10 cellular contexts compared by ENCODE assay signal in genomic region chr7:131540491-131541162, GRCh38. TPM values are rescaled to one million over a fixed set of nuclear protein-coding genes. Genes with fewer than 3 reads are reported as not detected.
DNase-seq lines count a peak whose midpoint lies in the region; ATAC-seq, FAIRE-seq and TF ChIP-seq lines count a peak whose summit lies in the region.
"Had no signal": no experiment of that assay in that cellular context is flagged by ENCODE, and none has a peak within 500 bp of the region (broad histone marks: within the 10 kb centered on the region; RNA-seq: fewer than 3 reads in every experiment).

No MANE protein-coding gene starts in this region.

- DNase-seq in GM23338 (ENCODE audit: low spot score) (no peak), brain pericyte (ENCODE audit: low read depth, low spot score) (peak; percentile 89), kidney (peak; percentile 61), AML-193 (lab: John Stamatoyannopoulos, UW) (no peak), middle frontal gyrus (ENCODE audit: extremely low spot score, low spot score) (no peak)
- DNase-seq in activated CD4-positive, alpha-beta memory T cell treated with anti-CD3 and anti-CD28 coated beads, Interleukin-2, amount 10 ng/mL, durations not matched to agents 7 days and 5 days, result no peak
- DNase-seq: amygdala, NCI-H1092 had no signal

- peaks cover 97% of the 10 kb centered on the region for H3K4me1 ChIP-seq in GM23338 (ENCODE audit: insufficient read depth)
- H3K4me1 ChIP-seq in kidney (ENCODE audit: control insufficient read depth in 1 of 2, insufficient read depth in 1 of 2, low read depth in 1 of 2, low read length in 2 of 2), result peaks cover 0 to 8% of the 10 kb centered on the region in 2 donors
- peaks cover 22% of the 10 kb centered on the region for H3K4me1 ChIP-seq in rectal smooth muscle tissue (ENCODE audit: control insufficient read depth, insufficient read depth, low read length)

- peaks cover 100% of the 10 kb centered on the region for H3K79me2 ChIP-seq in GM23338 (replicated peaks; ENCODE audit: insufficient read depth)

- H3K27me3 ChIP-seq in GM23338 (ENCODE audit: insufficient read depth), result no peaks in the 10 kb centered on the region
- no peaks in the 10 kb centered on the region for H3K27me3 ChIP-seq in rectal smooth muscle tissue (ENCODE audit: control insufficient read depth, insufficient read depth, low read length)

- H3K4me3 ChIP-seq in GM23338 (peak overlapping the region; percentile 6; the same call in 1 of the 2 replicates), kidney (ENCODE audit: low read length in 2 of 2) (no peak overlapping the region), rectal smooth muscle tissue (ENCODE audit: low read length) (no peak overlapping the region)

- H3F3A ChIP-seq in GM23338 (replicated peaks; ENCODE audit: low read depth), result peaks cover 70% of the 10 kb centered on the region

- CTCF ChIA-PET in activated CD4-positive, alpha-beta memory T cell treated with anti-CD3 and anti-CD28 coated beads, Interleukin-2, amount 10 ng/mL, durations not matched to agents 7 days and 5 days (lab: Charles Lee), result interaction anchor here (0.6 kb wide), 1 partner anchor 403 kb away, joined by 3 read pairs; no protein-coding TSS in a partner anchor

- H4K20me1 ChIP-seq in GM23338 (replicated peaks; ENCODE audit: insufficient read depth), result peaks cover 95% of the 10 kb centered on the region

- no peak for ATAC-seq in GM23338
- ATAC-seq in GM19455 (IDR thresholded peaks at IDR 0.05; ENCODE audit: unreplicated experiment), result no peak

- no peaks in the 10 kb centered on the region for H3K9me2 ChIP-seq in GM23338 (ENCODE audit: insufficient read depth)

- H3K4me3 Mint-ChIP-seq in GM23338, result peak overlapping the region; percentile 28; the same call in 1 of the 3 replicates
- no peak overlapping the region for H3K4me3 Mint-ChIP-seq in activated CD4-positive, alpha-beta memory T cell treated with anti-CD3 and anti-CD28 coated beads, Interleukin-2, amount 10 ng/mL, durations not matched to agents 7 days and 5 days

- no peak for FAIRE-seq in kidney (lab: Jason Lieb, UNC)

- peak overlapping the region; percentile 74 for H3K4me2 ChIP-seq in GM23338

- H3K36me3 Mint-ChIP-seq in GM23338 (ENCODE audit: low read depth), result peaks cover 89% of the 10 kb centered on the region
- no peaks in the 10 kb centered on the region for H3K36me3 Mint-ChIP-seq in activated CD4-positive, alpha-beta memory T cell treated with anti-CD3 and anti-CD28 coated beads, Interleukin-2, amount 10 ng/mL, durations not matched to agents 7 days and 5 days (ENCODE audit: low read depth)

- intact Hi-C loops in kidney (cut with DNase I), result no loop called here

- H3K9me3 ChIP-seq in kidney (ENCODE audit: control insufficient read depth in 1 of 2, low read length in 2 of 2), result no peaks in the 10 kb centered on the region

- TF ChIP-seq CTCF in GM23338 (conservative IDR thresholded peaks at IDR 0.05; ENCODE audit: low read depth in 2 of 2) (0 out of 4 replicates have a peak, but pooled peaks of 1 of the 2 experiments have one; percentile 7), kidney (IDR thresholded peaks at IDR 0.05; ENCODE audit: borderline replicate concordance, extremely low read depth, insufficient read depth) (no peak)

- H3K4me1 Mint-ChIP-seq in GM23338, result peaks cover 86% of the 10 kb centered on the region
- peaks cover 3% of the 10 kb centered on the region for H3K4me1 Mint-ChIP-seq in activated CD4-positive, alpha-beta memory T cell treated with anti-CD3 and anti-CD28 coated beads, Interleukin-2, amount 10 ng/mL, durations not matched to agents 7 days and 5 days

- peak overlapping the region; percentile 86 for H3K27ac Mint-ChIP-seq in GM23338
- H3K27ac Mint-ChIP-seq in activated CD4-positive, alpha-beta memory T cell treated with anti-CD3 and anti-CD28 coated beads, Interleukin-2, amount 10 ng/mL, durations not matched to agents 7 days and 5 days, result no peak overlapping the region

- POLR2A ChIA-PET in activated CD4-positive, alpha-beta memory T cell treated with anti-CD3 and anti-CD28 coated beads, Interleukin-2, amount 10 ng/mL, durations not matched to agents 7 days and 5 days (lab: Charles Lee), result no interaction called here

- peak overlapping the region in 1 of 2 donors; percentile 10 for H3K9ac ChIP-seq in kidney (ENCODE audit: low read length in 2 of 2)
- no peak overlapping the region for H3K9ac ChIP-seq in rectal smooth muscle tissue (ENCODE audit: low read length)

- no peaks in the 10 kb centered on the region for H3K9me3 Mint-ChIP-seq in GM23338
- H3K9me3 Mint-ChIP-seq in activated CD4-positive, alpha-beta memory T cell treated with anti-CD3 and anti-CD28 coated beads, Interleukin-2, amount 10 ng/mL, durations not matched to agents 7 days and 5 days, result no peaks in the 10 kb centered on the region

- H3K36me3 ChIP-seq in GM23338 (ENCODE audit: insufficient read depth), result peaks cover 6% of the 10 kb centered on the region; the same call in 1 of the 2 replicates
- H3K36me3 ChIP-seq in kidney (ENCODE audit: control insufficient read depth in 1 of 2, insufficient read depth in 2 of 2, low read length in 2 of 2), result no peaks in the 10 kb centered on the region
- H3K36me3 ChIP-seq in rectal smooth muscle tissue (ENCODE audit: control insufficient read depth, insufficient read depth, low read length), result no peaks in the 10 kb centered on the region

- peak overlapping the region; percentile 88 for H3K27ac ChIP-seq in GM23338 (ENCODE audit: low read depth)
- H3K27ac ChIP-seq in kidney (ENCODE audit: low read depth in 2 of 2, low read length in 2 of 2), result peak overlapping the region; percentile 3 to 37
- peak overlapping the region; percentile 75 for H3K27ac ChIP-seq in rectal smooth muscle tissue (ENCODE audit: low read depth, low read length)

- peaks cover 30% of the 10 kb centered on the region for H3K27me3 Mint-ChIP-seq in GM23338 (ENCODE audit: insufficient read depth, low read depth, poor library complexity)
- no peaks in the 10 kb centered on the region for H3K27me3 Mint-ChIP-seq in activated CD4-positive, alpha-beta memory T cell treated with anti-CD3 and anti-CD28 coated beads, Interleukin-2, amount 10 ng/mL, durations not matched to agents 7 days and 5 days

- H2AFZ ChIP-seq in GM23338, result no peak overlapping the region

TF ChIP-seq in GM23338, 12 proteins besides CTCF, POLR2A, EP300 and RAD21:
- TF ChIP-seq NANOG (IDR thresholded peaks at IDR 0.05; ENCODE audit: borderline replicate concordance), result no peak

RNA-seq across cellular contexts. Expression of gene PODXL, which starts 15.8 kb away (rescaled TPM):
- 698 and 727 TPM in 2 replicates for total RNA-seq in GM23338 (2014; rRNA removed; shearing (Covaris generic))
- polyA plus RNA-seq in GM23338 (2016; fragmentation: Nextera tagmentation; extraction: Ambion mirVana) (215 and 220 TPM in 2 replicates), kidney (ENCODE audit: insufficient read depth, low read depth, low replicate concordance) (150 TPM)
- 114 TPM for total RNA-seq in kidney
- 1 to 10 TPM; 1.6 TPM for total RNA-seq in activated CD4-positive, alpha-beta memory T cell treated with anti-CD3 and anti-CD28 coated beads, Interleukin-2, amount 10 ng/mL, durations not matched to agents 7 days and 5 days

Comparison
In these comparisons a context has a peak if more than half of its experiments do, and no peak if none do; other contexts are left out.
1. DNase-seq: peak in brain pericyte (single experiment) and kidney (single experiment); none in GM23338 (single experiment), AML-193 (0 of 2), middle frontal gyrus (single experiment) and activated CD4-positive, alpha-beta memory T cell treated with anti-CD3 and anti-CD28 coated beads, Interleukin-2, amount 10 ng/mL, durations not matched to agents 7 days and 5 days (single experiment).
2. H3K27ac ChIP-seq: peak in every context shown above with its lines; median percentile 88 in GM23338; 75 in rectal smooth muscle tissue; 20 in kidney.
3. RNA of gene PODXL, which starts 15.8 kb away (total RNA-seq): 698 to 727 TPM in GM23338 and 114 TPM in kidney (single experiment); 1.6 TPM in activated CD4-positive, alpha-beta memory T cell treated with anti-CD3 and anti-CD28 coated beads, Interleukin-2, amount 10 ng/mL, durations not matched to agents 7 days and 5 days; every median in the first group is over 10 times any median in the second.